Comparison of ENCODE assay signal across 19 cellular contexts in genomic region chr5:13480834-13481233, GRCh38.
DNase-seq lines count a peak whose midpoint lies in the region; ATAC-seq and TF ChIP-seq lines count a peak whose summit lies in the region.
"Had no signal": no experiment of that assay in that cellular context is flagged by ENCODE, and none has a peak within 500 bp of the region (broad histone marks: within the 10 kb centered on the region; RNA-seq: fewer than 3 reads in every experiment).

No MANE protein-coding gene starts in this region.

- no peaks in the 10 kb centered on the region for H3K36me3 ChIP-seq in esophagus muscularis mucosa

- DNase-seq in GM04504 (ENCODE audit: low read depth) (peak; percentile 1), NCI-H1105 (lab: John Stamatoyannopoulos, UW) (peak; percentile 48), NCI-H526 (lab: John Stamatoyannopoulos, UW) (peak; percentile 91 to 95), SHP77 (lab: John Stamatoyannopoulos, UW) (peak; percentile 23 to 25), H4 (ENCODE audit: low spot score) (no peak), esophagus muscularis mucosa (ENCODE audit: extremely low spot score) (no peak)
- DNase-seq: ACHN; AML-193; H7; IMR-90; Kasumi-1; NCI-H1436 treated with DMSO at 0.1 percent for 48 hours; NCI-H2081 treated with DMSO at 0.1 percent for 48 hours; NCI-H226; NK-92 treated with Interleukin-12 subunit alpha and Interleukin-12 subunit beta, amount 100 ng/mL, for 24 hours; SW 1271 had no signal

- H3K4me1 ChIP-seq in esophagus muscularis mucosa = no peaks in the 10 kb centered on the region

- ATAC-seq in GM21619 (IDR thresholded peaks at IDR 0.05; ENCODE audit: unreplicated experiment) (no peak), HG03432 (IDR thresholded peaks at IDR 0.05; ENCODE audit: unreplicated experiment) (no peak)

- 76% methylated on average over 2 of the region's 2 CpGs for WGBS in esophagus muscularis mucosa

- H3K4me3 ChIP-seq in esophagus muscularis mucosa = no peak overlapping the region

- no peaks in the 10 kb centered on the region for H3K9me3 ChIP-seq in esophagus muscularis mucosa

- intact Hi-C loops in esophagus muscularis mucosa (cut with DNase I) = no loop called here

- no peak for TF ChIP-seq CTCF in esophagus muscularis mucosa (IDR thresholded peaks at IDR 0.05)

- TF ChIP-seq POLR2A in esophagus muscularis mucosa (IDR thresholded peaks at IDR 0.05; ENCODE audit: low read depth) = no peak

- no peak overlapping the region for H3K27ac ChIP-seq in esophagus muscularis mucosa (replicated peaks in 1 of 4)
- H3K27ac ChIP-seq: RWPE1 had no signal

- TF ChIP-seq EP300 in esophagus muscularis mucosa (IDR thresholded peaks at IDR 0.05) = no peak

- H3K27me3 ChIP-seq in esophagus muscularis mucosa = peaks cover 0 to 7% (median 0%) of the 10 kb centered on the region in 4 donors

Comparison
In these comparisons a context has a peak if more than half of its experiments do, and no peak if none do; other contexts are left out.
1. DNase-seq: peak in GM04504 (single experiment), NCI-H1105 (single experiment), NCI-H526 (2 of 2) and SHP77 (2 of 2); none in H4 (single experiment) and esophagus muscularis mucosa (single experiment).